In the genomic region with DNA sequence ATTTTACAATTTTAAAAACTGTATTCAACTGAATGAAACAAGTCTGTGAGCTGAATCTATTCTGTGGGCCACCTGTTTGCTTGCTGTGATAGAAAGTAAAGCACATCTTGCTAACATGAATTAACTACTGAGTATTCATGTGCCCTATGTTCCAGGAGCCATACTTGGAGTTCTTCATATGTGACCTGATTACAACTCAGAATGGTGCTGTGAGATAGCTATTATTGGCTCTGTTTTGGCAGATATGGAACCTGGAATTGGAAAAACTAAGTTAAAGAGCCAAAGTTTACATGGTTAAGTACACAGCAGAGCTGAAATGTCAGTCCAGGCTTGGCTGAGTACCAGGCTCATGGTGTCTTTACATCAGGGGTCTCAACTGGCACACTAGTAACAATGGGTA, we compare ENCODE assay signal across 9 cellular contexts.
"Had no signal": no experiment of that assay in that cellular context is flagged by ENCODE, and none has a peak within 500 bp of the region (broad histone marks: within the 10 kb centered on the region; RNA-seq: fewer than 3 reads in every experiment).

No MANE protein-coding gene starts in this region.

- H3K4me3 ChIP-seq: GM23338 had no signal

- DNase-seq: H9, HCEC 1CT, HFFc6, IMR-90, KBM-7 had no signal

- H3K27ac ChIP-seq: HL-60 had no signal

- H3K4me2 ChIP-seq: GM23338 had no signal

- ATAC-seq: GM23338 had no signal

- H2AFZ ChIP-seq: GM23338 had no signal

- FAIRE-seq: H1, H54 had no signal
